In the genomic region with DNA sequence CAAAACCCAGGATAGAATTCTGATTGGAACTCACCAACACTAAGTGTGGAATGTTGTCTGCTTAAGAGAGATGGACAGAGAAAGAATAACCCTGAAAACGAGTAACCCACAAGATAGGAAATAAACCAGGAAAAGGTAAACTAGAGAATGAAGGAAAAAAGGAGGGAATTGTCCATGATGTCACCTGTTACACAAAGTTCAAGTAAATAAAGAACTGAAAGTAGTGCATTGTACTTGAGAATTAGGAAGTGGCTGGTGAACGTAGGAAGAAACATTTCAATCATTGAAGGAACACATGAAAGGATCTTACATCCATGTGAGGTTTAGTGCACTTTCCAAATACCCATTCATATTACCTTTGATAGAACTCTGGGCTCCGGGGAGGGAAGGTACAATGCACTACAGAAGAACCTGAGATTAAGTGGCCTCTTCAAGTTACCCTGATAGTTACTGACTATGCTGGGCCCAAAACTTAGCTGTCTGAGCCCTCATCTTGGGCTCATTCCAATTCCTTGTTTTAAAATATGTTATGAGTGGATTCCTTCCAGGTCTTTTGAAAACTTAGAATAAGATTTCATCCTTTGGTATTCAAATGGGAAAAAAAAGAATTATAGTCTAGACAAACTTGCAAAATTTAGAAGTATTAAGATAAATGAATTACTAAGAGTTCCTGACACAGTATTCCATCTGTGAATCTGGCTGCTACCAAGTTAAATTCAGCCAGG, we compare ENCODE assay signal across 8 cellular contexts. TPM values are rescaled to one million over a fixed set of nuclear protein-coding genes. Genes with fewer than 3 reads are reported as not detected.
A peak's percentile ranks its signal among the peaks of the same experiment; 100 is the strongest.
DNase-seq lines count a peak whose midpoint lies in the region; ATAC-seq and TF ChIP-seq lines count a peak whose summit lies in the region.

No MANE protein-coding gene starts in this region.

- H3K27ac Mint-ChIP-seq in activated naive CD4-positive, alpha-beta T cell treated with anti-CD3 and anti-CD28 coated beads for 36 hours: no peak overlapping the region
- H3K27ac Mint-ChIP-seq in memory B cell: peak overlapping the region; percentile 90

- peak overlapping the region; percentile 74 to 88 for H3K27ac ChIP-seq in ascending aorta
- peak overlapping the region; percentile 90 to 91 (median 90) for H3K27ac ChIP-seq in transverse colon

- TF ChIP-seq POLR2A in transverse colon (IDR thresholded peaks at IDR 0.05): no peak

- intact Hi-C loops in activated naive CD4-positive, alpha-beta T cell treated with anti-CD3 and anti-CD28 coated beads for 36 hours (cut with micrococcal nuclease): loop anchor here (1.0 to 5.0 kb wide), 3 partner anchors 251 to 1438 kb away; a partner anchor contains a TSS
- intact Hi-C loops in ascending aorta (cut with DNase I): loop anchor here (2.0 to 10.0 kb wide), 4 partner anchors 23 to 1661 kb away; a partner anchor contains a TSS
- intact Hi-C loops in transverse colon (cut with DNase I; ENCODE audit: low total_unique reads): no loop called here

- DNase-seq in activated naive CD4-positive, alpha-beta T cell treated with anti-CD3 and anti-CD28 coated beads for 36 hours: no peak
- DNase-seq in activated naive CD4-positive, alpha-beta T cell treated with anti-CD3 and anti-CD28 coated beads, Interleukin-2, amount 50 U/mL, for 16 hours: no peak
- DNase-seq in ascending aorta (ENCODE audit: low spot score in 2 of 2) (no peak), memory B cell (ENCODE audit: low spot score in 2 of 2) (no peak), transverse colon (no peak), GM20000 (ENCODE audit: low spot score) (no peak), DMS153 (lab: John Stamatoyannopoulos, UW) (no peak), middle frontal gyrus (ENCODE audit: extremely low spot score, low spot score) (no peak)

- peak overlapping the region; percentile 69 to 83 for H3K4me3 ChIP-seq in ascending aorta
- H3K4me3 ChIP-seq in transverse colon: peak overlapping the region in 3 of 4 donors; percentile 63 to 97 (median 66)

- H3K4me1 Mint-ChIP-seq in activated naive CD4-positive, alpha-beta T cell treated with anti-CD3 and anti-CD28 coated beads for 36 hours (ENCODE audit: low read depth): peaks cover 22% of the 10 kb centered on the region
- peaks cover 32% of the 10 kb centered on the region for H3K4me1 Mint-ChIP-seq in memory B cell

- CTCF ChIA-PET in activated naive CD4-positive, alpha-beta T cell treated with anti-CD3 and anti-CD28 coated beads for 36 hours (lab: Charles Lee): interaction anchor here (0.6 to 1.5 kb wide), 5 partner anchors 17 to 284 kb away, joined by 4 to 7 read pairs (median 5); a partner anchor contains a TSS

- no peaks in the 10 kb centered on the region for H3K36me3 Mint-ChIP-seq in activated naive CD4-positive, alpha-beta T cell treated with anti-CD3 and anti-CD28 coated beads for 36 hours (ENCODE audit: low read depth)
- H3K36me3 Mint-ChIP-seq in memory B cell: peaks cover 12% of the 10 kb centered on the region

- H3K36me3 ChIP-seq in ascending aorta: no peaks in the 10 kb centered on the region
- no peaks in the 10 kb centered on the region for H3K36me3 ChIP-seq in transverse colon

- TF ChIP-seq EP300 in transverse colon (IDR thresholded peaks at IDR 0.05; ENCODE audit: low read depth): no peak

- no peaks in the 10 kb centered on the region for H3K9me3 Mint-ChIP-seq in activated naive CD4-positive, alpha-beta T cell treated with anti-CD3 and anti-CD28 coated beads for 36 hours
- no peaks in the 10 kb centered on the region for H3K9me3 Mint-ChIP-seq in memory B cell

- in situ Hi-C loops in transverse colon (cut with MboI; ENCODE audit: low pct_ligation_motif_present in 1 of 4, low pct_unique_long_range_greater_than_20kb in 1 of 4, low sequenced_read_pairs in 3 of 4): no loop called here

- ATAC-seq in memory B cell (ENCODE audit: low read depth): no peak

- H3K4me1 ChIP-seq in ascending aorta: peaks cover 10 to 31% of the 10 kb centered on the region in 2 donors
- peaks cover 11 to 36% (median 16%) of the 10 kb centered on the region in 4 donors for H3K4me1 ChIP-seq in transverse colon

- H3K9me3 ChIP-seq in ascending aorta (no peaks in the 10 kb centered on the region), transverse colon (no peaks in the 10 kb centered on the region)

- 19 to 32% methylated on average over 2 to 3 of the region's 3 CpGs for WGBS in transverse colon (ENCODE audit: low coverage in 1 of 2), 2 donors

- no peak for TF ChIP-seq CTCF in ascending aorta (IDR thresholded peaks at IDR 0.05)
- TF ChIP-seq CTCF in transverse colon (IDR thresholded peaks at IDR 0.05): no peak
- TF ChIP-seq CTCF in GM20000 (IDR thresholded peaks at IDR 0.05; ENCODE audit: extremely low read depth, missing control alignments): no peak

- peak overlapping the region; percentile 95 for H3K4me3 Mint-ChIP-seq in activated naive CD4-positive, alpha-beta T cell treated with anti-CD3 and anti-CD28 coated beads for 36 hours
- peak overlapping the region; percentile 99 for H3K4me3 Mint-ChIP-seq in memory B cell

- no peaks in the 10 kb centered on the region for H3K27me3 ChIP-seq in ascending aorta
- no peaks in the 10 kb centered on the region for H3K27me3 ChIP-seq in transverse colon

- H3K27me3 Mint-ChIP-seq in activated naive CD4-positive, alpha-beta T cell treated with anti-CD3 and anti-CD28 coated beads for 36 hours (ENCODE audit: low read depth): peaks cover 2% of the 10 kb centered on the region
- no peaks in the 10 kb centered on the region for H3K27me3 Mint-ChIP-seq in memory B cell

RNA-seq across cellular contexts. Expression of a gene that starts 1.1 kb away (rescaled TPM):
- total RNA-seq in activated naive CD4-positive, alpha-beta T cell treated with anti-CD3 and anti-CD28 coated beads for 36 hours: 10 to 100 TPM; 11.3 to 11.7 TPM
- total RNA-seq in ascending aorta: 18.3 TPM
- total RNA-seq in transverse colon: 10 to 100 TPM in 3 of 4 donors, 1 to 10 TPM in 1; 9.0 to 50.9 (median 40.8) TPM

RNA-seq across cellular contexts. Expression of a gene that starts 24.1 kb away (rescaled TPM):
- not detected for total RNA-seq in activated naive CD4-positive, alpha-beta T cell treated with anti-CD3 and anti-CD28 coated beads for 36 hours
- not detected for total RNA-seq in ascending aorta
- total RNA-seq in transverse colon: not detected

RNA-seq across cellular contexts. Expression of a gene that starts 38.5 kb away (rescaled TPM):
- total RNA-seq in activated naive CD4-positive, alpha-beta T cell treated with anti-CD3 and anti-CD28 coated beads for 36 hours: not detected
- total RNA-seq in ascending aorta (not detected), transverse colon (not detected)

RNA-seq across cellular contexts. Expression of a gene that starts 56.1 kb away (rescaled TPM):
- not detected for total RNA-seq in activated naive CD4-positive, alpha-beta T cell treated with anti-CD3 and anti-CD28 coated beads for 36 hours
- total RNA-seq in ascending aorta (not detected), transverse colon (not detected)
